Comparison of ENCODE assay signal across 19 cellular contexts in genomic region chr13:36531746-36532486, GRCh38.
DNase-seq lines count a peak whose midpoint lies in the region; ATAC-seq, FAIRE-seq and TF ChIP-seq lines count a peak whose summit lies in the region.
"Had no signal": no experiment of that assay in that cellular context is flagged by ENCODE, and none has a peak within 500 bp of the region (broad histone marks: within the 10 kb centered on the region; RNA-seq: fewer than 3 reads in every experiment).

No MANE protein-coding gene starts in this region.

- H3K9me3 Mint-ChIP-seq in CD8-positive, alpha-beta memory T cell, result peaks cover 0 to 4% (median 0%) of the 10 kb centered on the region in 5 donors

- no peak overlapping the region for H2BK12ac ChIP-seq in mesenchymal stem cell (ENCODE audit: low read length in 2 of 2)

- H3K4me3 Mint-ChIP-seq in CD8-positive, alpha-beta memory T cell, result no peak overlapping the region
- H3K4me3 Mint-ChIP-seq: activated CD8-positive, alpha-beta T cell treated with anti-CD3 and anti-CD28 coated beads, Interleukin-2, amount 10 ng/mL, durations not matched to agents 7 days and 5 days; B cell had no signal

- H4K20me1 ChIP-seq in BLaER1, result no peaks in the 10 kb centered on the region
- H4K20me1 ChIP-seq in MM.1S (ENCODE audit: insufficient read depth, low read length), result no peaks in the 10 kb centered on the region

- H3K9me2 ChIP-seq in MM.1S (replicated peaks; ENCODE audit: insufficient read depth, low read length), result no peaks in the 10 kb centered on the region

- no peaks in the 10 kb centered on the region for H3K79me1 ChIP-seq in mesenchymal stem cell (replicated peaks; ENCODE audit: low read length, poor library complexity, severe bottlenecking)

- H2BK120ac ChIP-seq in mesenchymal stem cell (ENCODE audit: low read depth, low read length), result no peak overlapping the region

- POLR2A ChIA-PET in CD8-positive, alpha-beta memory T cell (lab: Charles Lee), result no interaction called here

- no peak overlapping the region for H2BK5ac ChIP-seq in mesenchymal stem cell (ENCODE audit: low read depth, low read length, poor library complexity, severe bottlenecking)

- no peak overlapping the region for H3K4ac ChIP-seq in mesenchymal stem cell (ENCODE audit: low read depth in 1 of 2, low read length in 2 of 2)

- ATAC-seq in HG03565 (IDR thresholded peaks at IDR 0.05; ENCODE audit: unreplicated experiment) (no peak), GM19397 (IDR thresholded peaks at IDR 0.05; ENCODE audit: unreplicated experiment) (no peak)
- ATAC-seq: activated CD8-positive, alpha-beta T cell treated with anti-CD3 and anti-CD28 coated beads, Interleukin-2, amount 10 ng/mL, durations not matched to agents 7 days and 5 days; Right ventricle myocardium inferior had no signal

- H3K36me3 Mint-ChIP-seq in CD8-positive, alpha-beta memory T cell, result no peaks in the 10 kb centered on the region

- H3K4me2 ChIP-seq in BLaER1 (peak overlapping the region; percentile 37), mesenchymal stem cell (ENCODE audit: low read length, poor library complexity, severe bottlenecking) (no peak overlapping the region), MM.1S (ENCODE audit: low read depth, low read length) (no peak overlapping the region)

- WGBS in mesenchymal stem cell, result 48% methylated on average over 5 of the region's 5 CpGs

- TF ChIP-seq CTCF in bronchial epithelial cell (IDR thresholded peaks at IDR 0.05; ENCODE audit: insufficient read depth, low read length, severe bottlenecking), result no peak
- TF ChIP-seq CTCF in MM.1S (IDR thresholded peaks at IDR 0.05; ENCODE audit: low read length), result no peak

- H3K9ac ChIP-seq in BLaER1 (no peak overlapping the region), mesenchymal stem cell (ENCODE audit: low read length) (no peak overlapping the region), MM.1S (ENCODE audit: low read length) (no peak overlapping the region)

- no peak overlapping the region for H2AK5ac ChIP-seq in mesenchymal stem cell (ENCODE audit: low read length, severe bottlenecking)

- no peak overlapping the region for H3K18ac ChIP-seq in mesenchymal stem cell (ENCODE audit: low read depth in 1 of 2, low read length in 2 of 2)

- DNase-seq in M059J (ENCODE audit: low read depth) (peak; percentile 25), bronchial epithelial cell (ENCODE audit: low read depth) (peak; percentile 39), mesenchymal stem cell (peak; percentile 47), MM.1S (no peak)
- no peak for DNase-seq in CD8-positive, alpha-beta memory T cell
- DNase-seq: activated CD8-positive, alpha-beta T cell treated with anti-CD3 and anti-CD28 coated beads, Interleukin-2, amount 10 ng/mL, durations not matched to agents 7 days and 5 days; cerebellar nuclear complex; esophagus squamous epithelium; NCI-H1105; NCI-H69 had no signal

- H4K91ac ChIP-seq in mesenchymal stem cell (ENCODE audit: low read length), result no peak overlapping the region

- no peak overlapping the region for H2BK15ac ChIP-seq in mesenchymal stem cell (ENCODE audit: low read depth, poor library complexity, severe bottlenecking)

- no peaks in the 10 kb centered on the region for H3F3A ChIP-seq in MM.1S (ENCODE audit: insufficient read depth, low read length)

- H3K27me3 Mint-ChIP-seq in CD8-positive, alpha-beta memory T cell, result peaks cover 0 to 2% of the 10 kb centered on the region in 2 donors

- H3K23ac ChIP-seq in mesenchymal stem cell (ENCODE audit: low read length in 2 of 2), result no peak overlapping the region

- H3K27me3 ChIP-seq in BLaER1, result no peaks in the 10 kb centered on the region
- no peaks in the 10 kb centered on the region for H3K27me3 ChIP-seq in bronchial epithelial cell (ENCODE audit: control insufficient read depth, insufficient read depth, low read length)
- peaks cover 0 to 8% of the 10 kb centered on the region in 2 experiments for H3K27me3 ChIP-seq in mesenchymal stem cell (ENCODE audit: control insufficient read depth in 1 of 2, insufficient read depth in 1 of 2, low read length in 2 of 2)
- no peaks in the 10 kb centered on the region for H3K27me3 ChIP-seq in CD8-positive, alpha-beta memory T cell (ENCODE audit: insufficient read depth, low read length, poor library complexity, severe bottlenecking)
- H3K27me3 ChIP-seq in MM.1S (replicated peaks; ENCODE audit: insufficient read depth, low read length), result no peaks in the 10 kb centered on the region
- H3K27me3 ChIP-seq: esophagus squamous epithelium, vagina had no signal

- H2AFZ ChIP-seq in mesenchymal stem cell (ENCODE audit: low read depth, low read length), result no peak overlapping the region
- H2AFZ ChIP-seq in MM.1S (ENCODE audit: low read length), result no peak overlapping the region

- CTCF ChIA-PET in CD8-positive, alpha-beta memory T cell (lab: Charles Lee), result no interaction called here

- H3K4me1 ChIP-seq in BLaER1 (peaks cover 9% of the 10 kb centered on the region), mesenchymal stem cell (ENCODE audit: control insufficient read depth, insufficient read depth, low read depth, low read length) (no peaks in the 10 kb centered on the region), MM.1S (ENCODE audit: low read length) (no peaks in the 10 kb centered on the region)
- no peaks in the 10 kb centered on the region for H3K4me1 ChIP-seq in CD8-positive, alpha-beta memory T cell (ENCODE audit: insufficient read depth, low read length)

- H4K8ac ChIP-seq in mesenchymal stem cell (ENCODE audit: low read length), result no peak overlapping the region

- no peak overlapping the region for H3K4me3 ChIP-seq in BLaER1
- H3K4me3 ChIP-seq in bronchial epithelial cell (ENCODE audit: low read depth, low read length), result no peak overlapping the region
- H3K4me3 ChIP-seq in mesenchymal stem cell (ENCODE audit: insufficient read depth in 1 of 2, low read depth in 1 of 2, low read length in 2 of 2), result no peak overlapping the region
- H3K4me3 ChIP-seq in CD8-positive, alpha-beta memory T cell (ENCODE audit: low read length), result no peak overlapping the region
- H3K4me3 ChIP-seq in MM.1S (ENCODE audit: low read length), result no peak overlapping the region
- H3K4me3 ChIP-seq: esophagus squamous epithelium, vagina had no signal

- H3K36me3 ChIP-seq in BLaER1 (no peaks in the 10 kb centered on the region), bronchial epithelial cell (ENCODE audit: control insufficient read depth, insufficient read depth, low read length) (no peaks in the 10 kb centered on the region), mesenchymal stem cell (ENCODE audit: control insufficient read depth in 1 of 2, insufficient read depth in 2 of 2, low read depth in 1 of 2, low read length in 2 of 2) (no peaks in the 10 kb centered on the region), MM.1S (replicated peaks; ENCODE audit: insufficient read depth, low read length) (no peaks in the 10 kb centered on the region)
- no peaks in the 10 kb centered on the region for H3K36me3 ChIP-seq in CD8-positive, alpha-beta memory T cell (ENCODE audit: insufficient read depth, low read length)
- H3K36me3 ChIP-seq: esophagus squamous epithelium, vagina had no signal

- H3K9me3 ChIP-seq in BLaER1, result 0 out of 2 replicates have a peak, but pooled peaks cover 6% of the 10 kb centered on the region
- H3K9me3 ChIP-seq in mesenchymal stem cell (ENCODE audit: control insufficient read depth, low read length), result no peaks in the 10 kb centered on the region
- H3K9me3 ChIP-seq in CD8-positive, alpha-beta memory T cell (ENCODE audit: low read length), result no peaks in the 10 kb centered on the region
- no peaks in the 10 kb centered on the region for H3K9me3 ChIP-seq in MM.1S (replicated peaks; ENCODE audit: insufficient read depth, low read length)
- H3K9me3 ChIP-seq: esophagus squamous epithelium, vagina had no signal

- H3K27ac ChIP-seq in BLaER1, result no peak overlapping the region
- no peak overlapping the region for H3K27ac ChIP-seq in mesenchymal stem cell (ENCODE audit: low read length, poor library complexity, severe bottlenecking)
- H3K27ac ChIP-seq in CD8-positive, alpha-beta memory T cell (ENCODE audit: low read depth, low read length), result no peak overlapping the region
- no peak overlapping the region for H3K27ac ChIP-seq in MM.1S (ENCODE audit: low read length)
- H3K27ac ChIP-seq: esophagus squamous epithelium, vagina had no signal

- no peaks in the 10 kb centered on the region for H3K4me1 Mint-ChIP-seq in CD8-positive, alpha-beta memory T cell
- H3K4me1 Mint-ChIP-seq: B cell had no signal

- no peak overlapping the region for H3K27ac Mint-ChIP-seq in CD8-positive, alpha-beta memory T cell
- H3K27ac Mint-ChIP-seq: activated CD8-positive, alpha-beta T cell treated with anti-CD3 and anti-CD28 coated beads, Interleukin-2, amount 10 ng/mL, durations not matched to agents 7 days and 5 days; B cell; progenitor cell of endocrine pancreas had no signal

- no peak for FAIRE-seq in bronchial epithelial cell (lab: Jason Lieb, UNC)
- FAIRE-seq: GM18507, H54 had no signal

- no peaks in the 10 kb centered on the region for H3K79me2 ChIP-seq in MM.1S (ENCODE audit: low read length)

- H3K14ac ChIP-seq in mesenchymal stem cell (ENCODE audit: low read length in 2 of 2), result no peak overlapping the region

Comparison
In these comparisons a context has a peak if more than half of its experiments do, and no peak if none do; other contexts are left out.
1. DNase-seq: peak in M059J (single experiment), bronchial epithelial cell (single experiment) and mesenchymal stem cell (single experiment); none in CD8-positive, alpha-beta memory T cell (0 of 5) and MM.1S (single experiment).